Comparison of ENCODE assay signal across 8 cellular contexts in the genomic region with DNA sequence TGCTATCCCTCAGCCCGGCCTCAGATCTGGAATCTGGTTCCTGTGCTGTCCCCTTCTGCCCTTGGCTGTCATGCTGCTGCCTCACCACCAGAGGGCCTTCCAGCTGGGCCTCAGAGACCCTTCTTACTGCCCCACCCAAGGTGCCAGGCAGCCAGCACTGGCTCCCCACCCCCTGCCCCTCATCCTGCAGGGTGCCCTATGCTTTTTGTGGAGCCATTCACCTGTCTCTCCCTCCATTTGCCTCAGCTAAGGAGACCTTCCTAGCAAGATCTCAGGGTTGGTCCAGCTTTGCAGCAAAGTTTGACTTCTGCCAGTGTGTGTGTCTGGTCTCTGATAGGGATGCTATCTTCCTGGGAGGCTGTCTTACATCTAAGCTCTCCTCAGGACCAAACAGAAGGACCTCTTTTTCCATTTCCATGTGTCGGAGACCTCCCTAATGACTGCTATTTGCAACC. TPM values are rescaled to one million over a fixed set of nuclear protein-coding genes. Genes with fewer than 3 reads are reported as not detected.
DNase-seq lines count a peak whose midpoint lies in the region; ATAC-seq lines count a peak whose summit lies in the region.

No MANE protein-coding gene starts in this region.

- no peaks in the 10 kb centered on the region for H3K9me3 ChIP-seq in HAP-1

- no peaks in the 10 kb centered on the region for H3K36me3 ChIP-seq in HAP-1 (replicated peaks)

- H3K9me3 Mint-ChIP-seq in activated naive CD4-positive, alpha-beta T cell treated with anti-CD3 and anti-CD28 coated beads, Interleukin-2, amount 10 ng/mL, durations not matched to agents 7 days and 5 days: no peaks in the 10 kb centered on the region
- H3K9me3 Mint-ChIP-seq in immature natural killer cell: no peaks in the 10 kb centered on the region

- peaks cover 6% of the 10 kb centered on the region for H3K27me3 ChIP-seq in HAP-1 (ENCODE audit: low read depth)

- CTCF ChIA-PET in activated naive CD4-positive, alpha-beta T cell treated with anti-CD3 and anti-CD28 coated beads, Interleukin-2, amount 10 ng/mL, durations not matched to agents 7 days and 5 days (lab: Charles Lee): interaction anchor here (0.7 to 5.1 kb wide), 42 partner anchors 9 to 1034 kb away, joined by 3 to 58 read pairs (median 4); a partner anchor contains a TSS

- H3K36me3 Mint-ChIP-seq in activated naive CD4-positive, alpha-beta T cell treated with anti-CD3 and anti-CD28 coated beads, Interleukin-2, amount 10 ng/mL, durations not matched to agents 7 days and 5 days: no peaks in the 10 kb centered on the region
- H3K36me3 Mint-ChIP-seq in immature natural killer cell: peaks cover 0 to 3% (median 0%) of the 10 kb centered on the region in 3 donors

- H3K4me1 Mint-ChIP-seq in activated naive CD4-positive, alpha-beta T cell treated with anti-CD3 and anti-CD28 coated beads, Interleukin-2, amount 10 ng/mL, durations not matched to agents 7 days and 5 days: peaks cover 9% of the 10 kb centered on the region
- H3K4me1 Mint-ChIP-seq in immature natural killer cell: peaks cover 8 to 14% of the 10 kb centered on the region in 2 donors

- H3K4me3 ChIP-seq in HAP-1: no peak overlapping the region

- in situ Hi-C loops in HAP-1 (cut with MboI; ENCODE audit: low sequenced_read_pairs): no loop called here

- peaks cover 80% of the 10 kb centered on the region for H3K27me3 Mint-ChIP-seq in activated naive CD4-positive, alpha-beta T cell treated with anti-CD3 and anti-CD28 coated beads, Interleukin-2, amount 10 ng/mL, durations not matched to agents 7 days and 5 days
- H3K27me3 Mint-ChIP-seq in immature natural killer cell (ENCODE audit: low read depth in 3 of 3): peaks cover 14 to 28% (median 20%) of the 10 kb centered on the region in 3 donors

- H3K27ac Mint-ChIP-seq in activated naive CD4-positive, alpha-beta T cell treated with anti-CD3 and anti-CD28 coated beads, Interleukin-2, amount 10 ng/mL, durations not matched to agents 7 days and 5 days: no peak overlapping the region
- H3K27ac Mint-ChIP-seq in immature natural killer cell: no peak overlapping the region

- H3K4me1 ChIP-seq in HAP-1: no peaks in the 10 kb centered on the region

- peak; percentile 59 for DNase-seq in DMS53 (lab: John Stamatoyannopoulos, UW)
- peak; percentile 21 to 70 for DNase-seq in HAP-1 (ENCODE audit: low spot score in 2 of 2)
- DNase-seq in RPMI8226: peak; percentile 63
- DNase-seq in activated naive CD4-positive, alpha-beta T cell treated with anti-CD3 and anti-CD28 coated beads, Interleukin-2, amount 10 ng/mL, durations not matched to agents 7 days and 5 days: peak; percentile 67
- DNase-seq in immature natural killer cell: peak; percentile 49 to 50 (median 50)
- DNase-seq in stimulated activated CD8-positive, alpha-beta memory T cell treated with anti-CD3 and anti-CD28 coated beads, Interleukin-12 subunit alpha, Interleukin-12 subunit beta, amount 100 ng/mL, for 4 hours (ENCODE audit: low read depth): peak; percentile 32

- no peak for ATAC-seq in GM18520 (IDR thresholded peaks at IDR 0.05; ENCODE audit: unreplicated experiment)
- ATAC-seq in HG03097 (IDR thresholded peaks at IDR 0.05; ENCODE audit: low FRiP score, unreplicated experiment): no peak

- H3K4me3 Mint-ChIP-seq in activated naive CD4-positive, alpha-beta T cell treated with anti-CD3 and anti-CD28 coated beads, Interleukin-2, amount 10 ng/mL, durations not matched to agents 7 days and 5 days: no peak overlapping the region
- no peak overlapping the region for H3K4me3 Mint-ChIP-seq in immature natural killer cell

RNA-seq across cellular contexts. Expression of a gene that starts 1.9 kb away (rescaled TPM):
- not detected for polyA plus RNA-seq in immature natural killer cell

RNA-seq across cellular contexts. Expression of a gene that starts 21.3 kb away (rescaled TPM):
- 10 to 100 TPM; 35.7 to 62.5 (median 46.8) TPM for polyA plus RNA-seq in immature natural killer cell

RNA-seq across cellular contexts. Expression of a gene that starts 22.0 kb away (rescaled TPM):
- 1 to 10 TPM; 1.7 to 5.4 (median 3.3) TPM for polyA plus RNA-seq in immature natural killer cell

RNA-seq across cellular contexts. Expression of a gene that starts 33.8 kb away (rescaled TPM):
- polyA plus RNA-seq in immature natural killer cell: not detected

RNA-seq across cellular contexts. Expression of a gene that starts 41.5 kb away (rescaled TPM):
- 10 to 100 TPM; 19.1 to 47.1 (median 28.9) TPM for polyA plus RNA-seq in immature natural killer cell
